8 cellular contexts compared by ENCODE assay signal in genomic region chr2:170812716-170813585, GRCh38. TPM values are rescaled to one million over a fixed set of nuclear protein-coding genes. Genes with fewer than 3 reads are reported as not detected.
A peak's percentile ranks its signal among the peaks of the same experiment; 100 is the strongest.
DNase-seq lines count a peak whose midpoint lies in the region; ATAC-seq and TF ChIP-seq lines count a peak whose summit lies in the region.

No MANE protein-coding gene starts in this region.

- TF ChIP-seq POLR2A in NB4 (IDR thresholded peaks at IDR 0.05; ENCODE audit: extremely low read depth, insufficient read length) (no peak), esophagus muscularis mucosa (IDR thresholded peaks at IDR 0.05; ENCODE audit: low read depth) (no peak)

- peaks cover 40% of the 10 kb centered on the region for H3K4me1 Mint-ChIP-seq in activated T-cell treated with anti-CD3 and anti-CD28 coated beads, Interleukin-2, amount 50 U/mL, for 24 hours (ENCODE audit: low read depth)
- H3K4me1 Mint-ChIP-seq in activated T-cell treated with anti-CD3 and anti-CD28 coated beads, Interleukin-2, amount 50 U/mL, for 4 hours (ENCODE audit: low read depth) = peaks cover 30% of the 10 kb centered on the region

- no peak overlapping the region for H3K4me2 ChIP-seq in SK-N-SH

- intact Hi-C loops in esophagus muscularis mucosa (cut with DNase I) = loop anchor here (5.0 kb wide), 3 partner anchors 41 to 326 kb away; partner anchors contain the start of genes ERICH2 and SP5

- POLR2A ChIA-PET in SK-N-SH (lab: Yijun Ruan, JAX) = no interaction called here

- no peaks in the 10 kb centered on the region for H3F3A ChIP-seq in SK-N-SH (replicated peaks; ENCODE audit: insufficient read depth)

- WGBS in SK-N-SH (ENCODE audit: low lambda C conversion rate) = 4% methylated on average over 14 of the region's 14 CpGs
- 6% methylated on average over 14 of the region's 14 CpGs for WGBS in esophagus muscularis mucosa

- H4K20me1 ChIP-seq in SK-N-SH (ENCODE audit: insufficient read depth) = no peaks in the 10 kb centered on the region

- H3K27ac Mint-ChIP-seq in activated T-cell treated with anti-CD3 and anti-CD28 coated beads, Interleukin-2, amount 50 U/mL, for 24 hours = no peak overlapping the region

- DNase-seq in activated T-cell treated with anti-CD3 and anti-CD28 coated beads, Interleukin-2, amount 50 U/mL, for 24 hours = peak; percentile 40
- no peak for DNase-seq in activated T-cell treated with anti-CD3 and anti-CD28 coated beads, Interleukin-2, amount 50 U/mL, for 4 hours
- DNase-seq in NB4 (ENCODE audit: low read depth) (peak; percentile 90), SK-N-SH (peak; percentile 62), esophagus muscularis mucosa (ENCODE audit: extremely low spot score) (no peak), myocyte (ENCODE audit: low read depth) (peak; percentile 92)

- no peaks in the 10 kb centered on the region for H3K36me3 ChIP-seq in SK-N-SH (replicated peaks in 1 of 2; ENCODE audit: control insufficient read depth in 1 of 2, insufficient read depth in 2 of 2, low read length in 1 of 2)
- H3K36me3 ChIP-seq in esophagus muscularis mucosa = no peaks in the 10 kb centered on the region

- peak; percentile 87 for TF ChIP-seq RAD21 in SK-N-SH (IDR thresholded peaks at IDR 0.05; ENCODE audit: low read length)

- CTCF ChIA-PET in SK-N-SH (lab: Yijun Ruan, JAX) = interaction anchor here (0.6 to 10.8 kb wide), 49 partner anchors 9 to 884 kb away, joined by 3 to 148 read pairs (median 4); partner anchors contain the start of gene SP5

- H3K9me2 ChIP-seq in SK-N-SH = no peaks in the 10 kb centered on the region

- no peak overlapping the region for H3K27ac ChIP-seq in SK-N-SH (ENCODE audit: low read depth in 2 of 2, low read length in 1 of 2)
- no peak overlapping the region for H3K27ac ChIP-seq in esophagus muscularis mucosa (replicated peaks in 1 of 4)

- no peak overlapping the region for H3K4me3 ChIP-seq in NB4 (ENCODE audit: low read depth, low read length)
- no peak overlapping the region for H3K4me3 ChIP-seq in SK-N-SH (ENCODE audit: low read depth in 2 of 2, low read length in 1 of 2)
- H3K4me3 ChIP-seq in esophagus muscularis mucosa = no peak overlapping the region

- H3K27me3 Mint-ChIP-seq in activated T-cell treated with anti-CD3 and anti-CD28 coated beads, Interleukin-2, amount 50 U/mL, for 24 hours = peaks cover 69% of the 10 kb centered on the region
- peaks cover 65% of the 10 kb centered on the region for H3K27me3 Mint-ChIP-seq in activated T-cell treated with anti-CD3 and anti-CD28 coated beads, Interleukin-2, amount 50 U/mL, for 4 hours (ENCODE audit: low read depth)

- H3K36me3 Mint-ChIP-seq in activated T-cell treated with anti-CD3 and anti-CD28 coated beads, Interleukin-2, amount 50 U/mL, for 24 hours (ENCODE audit: low read depth) = no peaks in the 10 kb centered on the region
- H3K36me3 Mint-ChIP-seq in activated T-cell treated with anti-CD3 and anti-CD28 coated beads, Interleukin-2, amount 50 U/mL, for 4 hours (ENCODE audit: insufficient read depth) = no peaks in the 10 kb centered on the region

- TF ChIP-seq EP300 in SK-N-SH (IDR thresholded peaks at IDR 0.05; ENCODE audit: borderline replicate concordance in 1 of 2, low read depth in 1 of 2, low read length in 1 of 2) (no peak), esophagus muscularis mucosa (IDR thresholded peaks at IDR 0.05) (no peak)

- peaks cover 69% of the 10 kb centered on the region for H3K27me3 ChIP-seq in SK-N-SH (ENCODE audit: insufficient read depth)
- peaks cover 10 to 56% (median 47%) of the 10 kb centered on the region in 4 donors for H3K27me3 ChIP-seq in esophagus muscularis mucosa

- H3K4me3 Mint-ChIP-seq in activated T-cell treated with anti-CD3 and anti-CD28 coated beads, Interleukin-2, amount 50 U/mL, for 24 hours = no peak overlapping the region
- H3K4me3 Mint-ChIP-seq in activated T-cell treated with anti-CD3 and anti-CD28 coated beads, Interleukin-2, amount 50 U/mL, for 4 hours = no peak overlapping the region

- H3K9me3 Mint-ChIP-seq in activated T-cell treated with anti-CD3 and anti-CD28 coated beads, Interleukin-2, amount 50 U/mL, for 24 hours = no peaks in the 10 kb centered on the region
- no peaks in the 10 kb centered on the region for H3K9me3 Mint-ChIP-seq in activated T-cell treated with anti-CD3 and anti-CD28 coated beads, Interleukin-2, amount 50 U/mL, for 4 hours

- H3K4me1 ChIP-seq in SK-N-SH (ENCODE audit: control insufficient read depth in 1 of 2, insufficient read depth in 2 of 2, low read depth in 1 of 2, low read length in 1 of 2) (peaks cover 5 to 19% of the 10 kb centered on the region in 2 experiments; a peak in 2 of 4 replicates), esophagus muscularis mucosa (peaks cover 36 to 46% (median 43%) of the 10 kb centered on the region in 4 donors)

- ATAC-seq in activated T-cell treated with anti-CD3 and anti-CD28 coated beads, Interleukin-2, amount 50 U/mL, for 4 hours = no peak
- ATAC-seq in HG03439 (IDR thresholded peaks at IDR 0.05; ENCODE audit: unreplicated experiment) (no peak), HG03108 (IDR thresholded peaks at IDR 0.05; ENCODE audit: unreplicated experiment) (no peak)

- H3K9me3 ChIP-seq in SK-N-SH (no peaks in the 10 kb centered on the region), esophagus muscularis mucosa (no peaks in the 10 kb centered on the region)

- no peak overlapping the region for H3K9ac ChIP-seq in SK-N-SH

- H3K79me2 ChIP-seq in SK-N-SH (ENCODE audit: insufficient read depth) = no peaks in the 10 kb centered on the region

- no peak overlapping the region for H2AFZ ChIP-seq in SK-N-SH (ENCODE audit: low read depth)

- TF ChIP-seq CTCF in NB4 (IDR thresholded peaks at IDR 0.05; ENCODE audit: low read depth, low read length) (peak; percentile 60), SK-N-SH (IDR thresholded peaks at IDR 0.05) (peak; percentile 78), esophagus muscularis mucosa (IDR thresholded peaks at IDR 0.05) (peak; percentile 65 to 78 (median 78))

TF ChIP-seq in SK-N-SH, 30 proteins besides CTCF, POLR2A, EP300 and RAD21:
- TF ChIP-seq GABPA (IDR thresholded peaks at IDR 0.05; ENCODE audit: low read depth) (no peak), SMC3 (IDR thresholded peaks at IDR 0.05; ENCODE audit: low read depth, low read length) (peak; percentile 80)

RNA-seq across cellular contexts. Expression of gene GAD1, which starts 3.7 kb away (rescaled TPM):
- total RNA-seq in activated T-cell treated with anti-CD3 and anti-CD28 coated beads, Interleukin-2, amount 50 U/mL, for 4 hours = 1 to 10 TPM; 1.6 to 2.6 (median 2.5) TPM
- 0.20 and 0.63 TPM in 2 replicates for polyA plus RNA-seq in SK-N-SH (2012; rRNA removed)
- 0.31 and 0.39 TPM in 2 replicates for polyA plus RNA-seq in SK-N-SH (2012; cell fraction: cytosol; rRNA removed)
- polyA plus RNA-seq in SK-N-SH (2012; cell fraction: nucleus; rRNA removed) = 0.85 and 1.2 TPM in 2 replicates
- total RNA-seq in esophagus muscularis mucosa (not detected), myocyte (0.35 and 0.83 TPM in 2 replicates)
- 0.64 TPM for polyA plus RNA-seq in myocyte (2012)

RNA-seq across cellular contexts. Expression of gene ERICH2, which starts 42.8 kb away (rescaled TPM):
- total RNA-seq in activated T-cell treated with anti-CD3 and anti-CD28 coated beads, Interleukin-2, amount 50 U/mL, for 4 hours = not detected
- polyA plus RNA-seq in SK-N-SH (2012; rRNA removed) = not detected in 2 replicates
- polyA plus RNA-seq in SK-N-SH (2012; cell fraction: cytosol; rRNA removed) = not detected in 2 replicates
- polyA plus RNA-seq in SK-N-SH (2012; cell fraction: nucleus; rRNA removed) = not detected in 2 replicates
- total RNA-seq in esophagus muscularis mucosa (1 to 10 TPM in 1 of 4 donors, not detected in 3; 1.7 TPM), myocyte (not detected in 2 replicates)
- 0.82 TPM for polyA plus RNA-seq in myocyte (2012)

Comparison
In these comparisons a context has a peak if more than half of its experiments do, and no peak if none do; other contexts are left out.
1. DNase-seq: peak in activated T-cell treated with anti-CD3 and anti-CD28 coated beads, Interleukin-2, amount 50 U/mL, for 24 hours (single experiment), NB4 (single experiment), SK-N-SH (single experiment) and myocyte (single experiment); none in activated T-cell treated with anti-CD3 and anti-CD28 coated beads, Interleukin-2, amount 50 U/mL, for 4 hours (single experiment) and esophagus muscularis mucosa (single experiment).
2. Peak in every context shown above with its lines, with median percentiles within 50 percentile points of each other: CTCF ChIP-seq.